ENCODE assay signal across 16 cellular contexts in the genomic region with DNA sequence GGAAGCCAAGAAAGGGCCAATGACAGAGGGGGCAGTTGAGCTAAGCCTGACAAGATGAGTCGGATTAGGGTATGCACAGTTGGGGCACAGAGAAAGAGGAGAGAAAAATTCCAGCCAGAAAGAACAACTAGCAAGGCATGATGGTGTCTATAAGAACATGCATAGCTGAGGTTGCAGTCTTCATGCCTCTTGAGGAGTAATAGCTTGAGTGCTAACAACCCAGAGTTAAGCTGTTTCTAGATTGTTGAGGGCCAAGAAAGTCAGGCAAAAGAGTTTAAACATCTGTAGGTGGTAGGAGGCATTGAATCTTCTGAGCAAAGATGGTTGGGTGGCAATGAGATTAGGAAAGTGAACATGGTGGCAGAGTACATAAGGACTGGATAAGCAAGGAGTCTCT.
DNase-seq lines count a peak whose midpoint lies in the region; ATAC-seq, FAIRE-seq and TF ChIP-seq lines count a peak whose summit lies in the region.
"Had no signal": no experiment of that assay in that cellular context is flagged by ENCODE, and none has a peak within 500 bp of the region (broad histone marks: within the 10 kb centered on the region; RNA-seq: fewer than 3 reads in every experiment).

No MANE protein-coding gene starts in this region.

- CTCF ChIA-PET in CD8-positive, alpha-beta T cell (lab: Charles Lee), result no interaction called here
- CTCF ChIA-PET in activated CD8-positive, alpha-beta T cell treated with anti-CD3 and anti-CD28 coated beads for 36 hours (lab: Charles Lee), result interaction anchor here (0.9 kb wide), 1 partner anchor 9 kb away, joined by 3 read pairs; no protein-coding TSS in a partner anchor

- H3K4me1 Mint-ChIP-seq in CD8-positive, alpha-beta T cell (ENCODE audit: low read depth), result peaks cover 78% of the 10 kb centered on the region
- peaks cover 70% of the 10 kb centered on the region for H3K4me1 Mint-ChIP-seq in activated CD8-positive, alpha-beta T cell treated with anti-CD3 and anti-CD28 coated beads for 36 hours (ENCODE audit: low read depth)
- peaks cover 58% of the 10 kb centered on the region for H3K4me1 Mint-ChIP-seq in nephron progenitor cell
- H3K4me1 Mint-ChIP-seq: B cell had no signal

- H3K4me3 ChIP-seq in BLaER1 (no peak overlapping the region), fibroblast of pulmonary artery (replicated peaks; ENCODE audit: low read depth, low read length) (no peak overlapping the region), ovary (no peak overlapping the region)
- no peak overlapping the region for H3K4me3 ChIP-seq in CD8-positive, alpha-beta T cell (ENCODE audit: low read depth, low read length)
- H3K4me3 ChIP-seq: neural progenitor cell had no signal

- no peak for ATAC-seq in CD8-positive, alpha-beta T cell
- ATAC-seq in activated CD8-positive, alpha-beta T cell treated with anti-CD3 and anti-CD28 coated beads for 36 hours, result no peak
- ATAC-seq: Panc1 had no signal

- H3K36me3 Mint-ChIP-seq in CD8-positive, alpha-beta T cell, result no peaks in the 10 kb centered on the region
- no peaks in the 10 kb centered on the region for H3K36me3 Mint-ChIP-seq in activated CD8-positive, alpha-beta T cell treated with anti-CD3 and anti-CD28 coated beads for 36 hours (ENCODE audit: low read depth)
- H3K36me3 Mint-ChIP-seq in nephron progenitor cell (ENCODE audit: low read depth), result no peaks in the 10 kb centered on the region
- H3K36me3 Mint-ChIP-seq: neural progenitor cell had no signal

- H3K4me1 ChIP-seq in BLaER1, result peaks cover 100% of the 10 kb centered on the region
- peaks cover 86% of the 10 kb centered on the region for H3K4me1 ChIP-seq in CD8-positive, alpha-beta T cell (ENCODE audit: insufficient read depth, low read length)
- H3K4me1 ChIP-seq in ovary (ENCODE audit: insufficient read depth), result peaks cover 4% of the 10 kb centered on the region

- H3K4me2 ChIP-seq in BLaER1, result peak overlapping the region; percentile 83
- H3K4me2 ChIP-seq: neural progenitor cell had no signal

- H4K20me1 ChIP-seq in BLaER1, result no peaks in the 10 kb centered on the region

- no peak for DNase-seq in CD8-positive, alpha-beta T cell
- DNase-seq in activated CD8-positive, alpha-beta T cell treated with anti-CD3 and anti-CD28 coated beads for 36 hours, result no peak
- DNase-seq in fibroblast of pulmonary artery (ENCODE audit: low read depth), result peak; percentile 31
- DNase-seq in D721Med (ENCODE audit: insufficient read length, low spot score), result no peak
- no peak for DNase-seq in ovary
- no peak for DNase-seq in nephron progenitor cell
- DNase-seq: DMS153, kidney, mesendoderm, NCI-H1436 treated with DMSO at 0.1 percent for 48 hours had no signal

- POLR2A ChIA-PET in CD8-positive, alpha-beta T cell (lab: Charles Lee), result interaction anchor here (1.0 to 1.1 kb wide), 2 partner anchors 9 to 57 kb away, joined by 3 to 4 read pairs; no protein-coding TSS in a partner anchor
- POLR2A ChIA-PET in activated CD8-positive, alpha-beta T cell treated with anti-CD3 and anti-CD28 coated beads for 36 hours (lab: Charles Lee), result interaction anchor here (1.3 to 2.0 kb wide), 2 partner anchors 10 to 18 kb away, joined by 3 to 12 read pairs; no protein-coding TSS in a partner anchor

- peak overlapping the region; percentile 74 for H3K27ac Mint-ChIP-seq in CD8-positive, alpha-beta T cell
- peak overlapping the region; percentile 77 for H3K27ac Mint-ChIP-seq in activated CD8-positive, alpha-beta T cell treated with anti-CD3 and anti-CD28 coated beads for 36 hours
- H3K27ac Mint-ChIP-seq in nephron progenitor cell, result no peak overlapping the region
- H3K27ac Mint-ChIP-seq: B cell, neural progenitor cell had no signal

- H3K9me3 ChIP-seq in BLaER1 (no peaks in the 10 kb centered on the region), ovary (no peaks in the 10 kb centered on the region)
- H3K9me3 ChIP-seq in CD8-positive, alpha-beta T cell (ENCODE audit: low read length), result no peaks in the 10 kb centered on the region

- H3K9me3 Mint-ChIP-seq in CD8-positive, alpha-beta T cell, result no peaks in the 10 kb centered on the region
- peaks cover 2% of the 10 kb centered on the region for H3K9me3 Mint-ChIP-seq in activated CD8-positive, alpha-beta T cell treated with anti-CD3 and anti-CD28 coated beads for 36 hours
- H3K9me3 Mint-ChIP-seq in nephron progenitor cell, result no peaks in the 10 kb centered on the region
- H3K9me3 Mint-ChIP-seq: neural progenitor cell had no signal

- H3K27ac ChIP-seq in BLaER1, result peak overlapping the region; percentile 82
- peak overlapping the region; percentile 29 for H3K27ac ChIP-seq in CD8-positive, alpha-beta T cell (ENCODE audit: low read depth, low read length)
- H3K27ac ChIP-seq in ovary, result no peak overlapping the region
- H3K27ac ChIP-seq: neural progenitor cell had no signal

- no peak for FAIRE-seq in D721Med (lab: Jason Lieb, UNC)
- FAIRE-seq: colon, kidney, small intestine had no signal

- H3K27me3 ChIP-seq in BLaER1 (no peaks in the 10 kb centered on the region), ovary (no peaks in the 10 kb centered on the region)
- H3K27me3 ChIP-seq in CD8-positive, alpha-beta T cell (ENCODE audit: insufficient read depth, low read length), result no peaks in the 10 kb centered on the region
- H3K27me3 ChIP-seq: neural progenitor cell had no signal

- no peak overlapping the region for H3K9ac ChIP-seq in BLaER1
- H3K9ac ChIP-seq: neural progenitor cell had no signal

- no peak overlapping the region for H3K4me3 Mint-ChIP-seq in CD8-positive, alpha-beta T cell
- no peak overlapping the region for H3K4me3 Mint-ChIP-seq in activated CD8-positive, alpha-beta T cell treated with anti-CD3 and anti-CD28 coated beads for 36 hours
- H3K4me3 Mint-ChIP-seq in nephron progenitor cell, result no peak overlapping the region
- H3K4me3 Mint-ChIP-seq: B cell, neural progenitor cell had no signal

- intact Hi-C loops in CD8-positive, alpha-beta T cell (cut with DNase I, micrococcal nuclease), result loop anchor here in 1 of 2 experiments (5.0 kb wide), 1 partner anchor 52 kb away; no protein-coding TSS in a partner anchor
- intact Hi-C loops in activated CD8-positive, alpha-beta T cell treated with anti-CD3 and anti-CD28 coated beads for 36 hours (cut with micrococcal nuclease), result no loop called here
- intact Hi-C loops in ovary (cut with DNase I), result loop anchor here in 1 of 4 donors (10.0 kb wide), 1 partner anchor 84 kb away; no protein-coding TSS in a partner anchor

- TF ChIP-seq EP300 in ovary (IDR thresholded peaks at IDR 0.05), result no peak

- no peak for TF ChIP-seq POLR2A in ovary (IDR thresholded peaks at IDR 0.05)

- no peaks in the 10 kb centered on the region for H3K36me3 ChIP-seq in BLaER1
- H3K36me3 ChIP-seq in CD8-positive, alpha-beta T cell (ENCODE audit: insufficient read depth, low read length), result no peaks in the 10 kb centered on the region
- H3K36me3 ChIP-seq in ovary, result no peaks in the 10 kb centered on the region
- H3K36me3 ChIP-seq: neural progenitor cell had no signal

- no peak for TF ChIP-seq CTCF in CD8-positive, alpha-beta T cell (IDR thresholded peaks at IDR 0.05)
- TF ChIP-seq CTCF in activated CD8-positive, alpha-beta T cell treated with anti-CD3 and anti-CD28 coated beads for 36 hours (IDR thresholded peaks at IDR 0.05), result no peak
- TF ChIP-seq CTCF in fibroblast of pulmonary artery (IDR thresholded peaks at IDR 0.05; ENCODE audit: low read length, missing control alignments) (no peak), D721Med (IDR thresholded peaks at IDR 0.05; ENCODE audit: insufficient read depth, missing control alignments) (no peak), ovary (IDR thresholded peaks at IDR 0.05) (no peak), nephron progenitor cell (IDR thresholded peaks at IDR 0.05) (no peak)

- WGBS in ovary, 3 donors, result 95 to 100% (median 98%) methylated on average over 1 of the region's 1 CpG

- H3K27me3 Mint-ChIP-seq in CD8-positive, alpha-beta T cell (ENCODE audit: low read depth), result no peaks in the 10 kb centered on the region
- H3K27me3 Mint-ChIP-seq in activated CD8-positive, alpha-beta T cell treated with anti-CD3 and anti-CD28 coated beads for 36 hours, result no peaks in the 10 kb centered on the region
- H3K27me3 Mint-ChIP-seq in nephron progenitor cell (ENCODE audit: low read depth, poor library complexity), result peaks cover 60% of the 10 kb centered on the region

Comparison
In these comparisons a context has a peak if more than half of its experiments do, and no peak if none do; other contexts are left out.
1. H3K27ac ChIP-seq: peak in BLaER1 (single experiment) and CD8-positive, alpha-beta T cell (single experiment); none in ovary (0 of 2).